ENCODE assay signal across 1 cellular context in the genomic region with DNA sequence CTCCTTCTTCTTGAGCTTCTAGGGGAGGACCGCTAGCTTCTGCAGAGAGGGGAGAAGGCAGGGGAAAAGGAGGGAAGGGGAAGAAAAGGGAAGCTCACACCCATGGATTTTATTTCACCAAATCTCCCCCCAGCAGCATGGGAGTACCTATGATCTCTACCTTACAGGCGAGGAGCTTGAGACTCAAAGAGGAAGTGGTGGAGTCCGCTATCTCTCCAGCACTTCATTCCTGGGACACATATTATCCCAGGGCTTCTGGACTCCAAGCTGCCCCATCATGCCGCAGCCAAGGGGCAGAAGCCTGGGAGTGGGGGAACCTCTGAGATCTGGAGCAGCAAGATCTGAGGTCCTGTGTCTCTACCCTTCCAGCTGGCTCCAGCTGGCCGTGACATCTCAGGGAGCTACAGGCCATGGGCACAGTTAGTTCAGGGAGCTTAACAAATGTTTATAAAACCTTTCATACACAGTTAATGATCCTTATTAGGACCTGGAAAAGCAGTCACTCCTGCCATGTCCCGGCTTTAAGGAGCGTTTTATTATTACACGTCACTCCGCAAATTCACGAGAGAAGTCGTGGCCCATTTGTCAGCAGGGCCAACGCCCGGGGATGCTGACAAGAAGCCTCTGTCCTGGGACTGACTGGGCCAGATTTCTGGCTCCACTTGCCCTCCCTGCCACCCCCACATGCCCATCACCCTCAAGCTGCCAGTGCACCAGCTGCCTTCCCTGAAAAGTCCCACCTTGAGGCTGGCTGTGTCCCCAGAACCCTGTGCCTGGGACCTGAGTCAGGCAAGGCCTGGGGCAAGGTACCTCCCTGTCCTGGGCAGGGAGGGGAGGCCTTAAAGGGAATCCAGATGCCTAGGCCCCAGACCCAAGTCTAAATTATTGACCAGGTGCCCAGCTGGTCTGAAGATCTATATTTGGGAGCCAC.
TF ChIP-seq lines count a peak whose summit lies in the region.

No MANE protein-coding gene starts in this region.

TF ChIP-seq in HCT116, 20 proteins besides CTCF, POLR2A, EP300 and RAD21 (continued from another document):
- TF ChIP-seq EGR1 (IDR thresholded peaks at IDR 0.05; ENCODE audit: low read depth) = no peak
